In genomic region chr9:35945341-35946018, GRCh38 we compare ENCODE assay signal across 9 cellular contexts. TPM values are rescaled to one million over a fixed set of nuclear protein-coding genes. Genes with fewer than 3 reads are reported as not detected.
DNase-seq lines count a peak whose midpoint lies in the region; ATAC-seq, FAIRE-seq and TF ChIP-seq lines count a peak whose summit lies in the region.
"Had no signal": no experiment of that assay in that cellular context is flagged by ENCODE, and none has a peak within 500 bp of the region (broad histone marks: within the 10 kb centered on the region; RNA-seq: fewer than 3 reads in every experiment).

No MANE protein-coding gene starts in this region.

- H4K91ac ChIP-seq in IMR-90 (ENCODE audit: insufficient read depth, low read depth, low read length): peak overlapping the region; percentile 95

- peak overlapping the region; percentile 69 for H2BK5ac ChIP-seq in IMR-90 (ENCODE audit: low read depth, low read length, poor library complexity, severe bottlenecking)

- H3K9me3 ChIP-seq in IMR-90 (ENCODE audit: control insufficient read depth, insufficient read depth, low read length) (no peaks in the 10 kb centered on the region), osteoblast (ENCODE audit: low read depth, low read length) (no peaks in the 10 kb centered on the region), thyroid gland (no peaks in the 10 kb centered on the region)

- peak overlapping the region; percentile 74 for H2BK20ac ChIP-seq in IMR-90 (ENCODE audit: low read depth, low read length)

- no CpG with 5 or more reads among the region's 10 CpGs for WGBS in IMR-90 (ENCODE audit: extremely low coverage in 2 of 2, insufficient read length in 1 of 2), 2 experiments
- 27 to 28% methylated on average over 10 of the region's 10 CpGs for WGBS in thyroid gland, 2 donors

- H3K4me1 Mint-ChIP-seq in activated T-helper 17 cell treated with anti-CD3 and anti-CD28 coated beads, Interleukin-2, amount 50 U/mL, for 72 hours: peaks cover 28% of the 10 kb centered on the region

- H3K4me1 ChIP-seq in IMR-90 (ENCODE audit: control insufficient read depth, insufficient read depth, low read length) (peaks cover 9% of the 10 kb centered on the region), osteoblast (ENCODE audit: insufficient read depth, low read length) (peaks cover 5% of the 10 kb centered on the region), thyroid gland (peaks cover 14 to 44% of the 10 kb centered on the region in 2 donors)

- TF ChIP-seq CTCF in IMR-90 (conservative IDR thresholded peaks at IDR 0.05; ENCODE audit: low read depth, low read length) (peak; percentile 90), foreskin fibroblast (IDR thresholded peaks at IDR 0.05; ENCODE audit: low read depth, low read length) (peak; percentile 94), osteoblast (IDR thresholded peaks at IDR 0.05; ENCODE audit: extremely low read depth, low read depth, low read length) (peak; percentile 97), thyroid gland (IDR thresholded peaks at IDR 0.05) (peak; percentile 54 to 93 (median 80))

- no peaks in the 10 kb centered on the region for H3K9me3 Mint-ChIP-seq in activated T-helper 17 cell treated with anti-CD3 and anti-CD28 coated beads, Interleukin-2, amount 50 U/mL, for 72 hours

- H3K27ac ChIP-seq in IMR-90 (ENCODE audit: insufficient read depth, low read length): peak overlapping the region; percentile 39
- peak overlapping the region; percentile 15 for H3K27ac ChIP-seq in osteoblast (ENCODE audit: low read depth, low read length)
- peak overlapping the region; percentile 2 to 59 (median 45) for H3K27ac ChIP-seq in thyroid gland

- peak overlapping the region; percentile 78 for H2AK9ac ChIP-seq in IMR-90 (replicated peaks; ENCODE audit: low read depth, low read length, poor library complexity)

- no peaks in the 10 kb centered on the region for H3K27me3 Mint-ChIP-seq in activated T-helper 17 cell treated with anti-CD3 and anti-CD28 coated beads, Interleukin-2, amount 50 U/mL, for 72 hours

- BruUV-seq in IMR-90 (replicated peaks; lab: Mats Ljungman, UMichigan): no TSS peak

- H2AFZ ChIP-seq in IMR-90 (replicated peaks; ENCODE audit: low read length, poor library complexity) (peak overlapping the region; percentile 80), osteoblast (ENCODE audit: low read length) (peak overlapping the region; percentile 31)

- peak overlapping the region; percentile 29 for H3K4me3 Mint-ChIP-seq in activated T-helper 17 cell treated with anti-CD3 and anti-CD28 coated beads, Interleukin-2, amount 50 U/mL, for 72 hours

- H3K9me1 ChIP-seq in IMR-90 (ENCODE audit: insufficient read depth, low read length): peaks cover 12% of the 10 kb centered on the region

- H3K36me3 ChIP-seq in IMR-90 (ENCODE audit: control insufficient read depth, insufficient read depth, low read length) (no peaks in the 10 kb centered on the region), osteoblast (ENCODE audit: insufficient read depth, low read length) (no peaks in the 10 kb centered on the region), thyroid gland (no peaks in the 10 kb centered on the region)

- H3K4me2 ChIP-seq in IMR-90 (ENCODE audit: low read depth, low read length) (peak overlapping the region; percentile 31; the same call in 1 of the 2 replicates), osteoblast (ENCODE audit: insufficient read depth, low read length) (peak overlapping the region; percentile 35)

- H3K27me3 ChIP-seq in IMR-90 (ENCODE audit: control insufficient read depth, insufficient read depth, low read length): no peaks in the 10 kb centered on the region
- no peaks in the 10 kb centered on the region for H3K27me3 ChIP-seq in osteoblast (ENCODE audit: insufficient read depth, low read length)
- H3K27me3 ChIP-seq in thyroid gland: no peaks in the 10 kb centered on the region

- peak overlapping the region; percentile 96 to 99 for H4K8ac ChIP-seq in IMR-90 (ENCODE audit: low read depth in 2 of 2, low read length in 2 of 2)

- POLR2A ChIA-PET in IMR-90 (lab: Charles Lee; ENCODE audit: unreplicated experiment): interaction anchor here (1.0 kb wide), 1 partner anchor 42 kb away, joined by 4 read pairs; no protein-coding TSS in a partner anchor

- H3K27ac Mint-ChIP-seq in activated T-helper 17 cell treated with anti-CD3 and anti-CD28 coated beads, Interleukin-2, amount 50 U/mL, for 72 hours: peak overlapping the region; percentile 6

- dilution Hi-C loops in IMR-90 (cut with HindIII; ENCODE audit: low sequenced_read_pairs, unreplicated experiment): no loop called here

- peak overlapping the region; percentile 80 for H3K18ac ChIP-seq in IMR-90 (ENCODE audit: low read depth, low read length)

- H3K56ac ChIP-seq in IMR-90 (ENCODE audit: extremely low read depth, insufficient read depth, low read length): peak overlapping the region; percentile 30; the same call in 1 of the 2 replicates

- peak; percentile 71 for FAIRE-seq in RCC 7860 (lab: Jason Lieb, UNC)

- no peaks in the 10 kb centered on the region for H3K36me3 Mint-ChIP-seq in activated T-helper 17 cell treated with anti-CD3 and anti-CD28 coated beads, Interleukin-2, amount 50 U/mL, for 72 hours (ENCODE audit: low read depth)

- H3K79me1 ChIP-seq in IMR-90 (ENCODE audit: low read depth in 1 of 2, low read length in 2 of 2): no peaks in the 10 kb centered on the region; a peak in 1 of 4 replicates

- H3K4me3 ChIP-seq in IMR-90 (ENCODE audit: insufficient read depth, low read depth, low read length): no peak overlapping the region; the same call in 1 of the 2 replicates
- peak overlapping the region in 1 of 2 donors; percentile 30 for H3K4me3 ChIP-seq in foreskin fibroblast (ENCODE audit: low read depth in 1 of 2, low read length in 2 of 2)
- H3K4me3 ChIP-seq in osteoblast (ENCODE audit: insufficient read depth, low read length): no peak overlapping the region
- H3K4me3 ChIP-seq in thyroid gland (replicated peaks in 1 of 3): no peak overlapping the region

- intact Hi-C loops in IMR-90 (cut with micrococcal nuclease) (loop anchor here (1.0 kb wide), 3 partner anchors 42 to 155 kb away; no protein-coding TSS in a partner anchor), thyroid gland (cut with DNase I) (no loop called here)

- TF ChIP-seq POLR2A in IMR-90 (IDR thresholded peaks at IDR 0.05; ENCODE audit: low read depth, low read length) (no peak), thyroid gland (IDR thresholded peaks at IDR 0.05) (no peak)

- peak; percentile 84 for TF ChIP-seq RAD21 in IMR-90 (IDR thresholded peaks at IDR 0.05; ENCODE audit: low read length)

- in situ Hi-C loops in IMR-90 (cut with MboI; ENCODE audit: low sequenced_read_pairs): loop anchor here (5.0 to 10.0 kb wide), 2 partner anchors 43 to 61 kb away; no protein-coding TSS in a partner anchor

- 0 out of 2 replicates have a peak overlapping the region, but pooled peaks have one; percentile 17 for H3K23ac ChIP-seq in IMR-90 (ENCODE audit: low read depth, low read length)

- H3K4ac ChIP-seq in IMR-90 (ENCODE audit: low read depth, low read length): peak overlapping the region; percentile 94

- peak overlapping the region; percentile 85 for H3K14ac ChIP-seq in IMR-90 (replicated peaks; ENCODE audit: low read depth, low read length)

- peak; percentile 90 for ATAC-seq in IMR-90 (ENCODE audit: low read depth)
- ATAC-seq in activated T-helper 17 cell treated with anti-CD3 and anti-CD28 coated beads, Interleukin-2, amount 50 U/mL, for 72 hours (replicated peaks): peak; percentile 66

- H4K5ac ChIP-seq in IMR-90 (ENCODE audit: low read depth, low read length): peak overlapping the region; percentile 96

- H2BK120ac ChIP-seq in IMR-90 (ENCODE audit: low read depth, low read length): peak overlapping the region; percentile 87

- peak overlapping the region; percentile 96 for H2AK5ac ChIP-seq in IMR-90 (ENCODE audit: low read depth, low read length)

- H3K9ac ChIP-seq in IMR-90 (ENCODE audit: low read depth, low read length): no peak overlapping the region

- DNase-seq in DMS 273 (lab: John Stamatoyannopoulos, UW; ENCODE audit: unreplicated experiment) (peak; percentile 93), IMR-90 (peak; percentile 85), RCC 7860 (ENCODE audit: low spot score) (peak; percentile 79), foreskin fibroblast (peak; percentile 74 to 93), osteoblast (ENCODE audit: insufficient read length, low spot score, missing footprints) (no peak), thyroid gland (peak; percentile 82 to 90), mesenteric fat pad (ENCODE audit: low spot score) (no peak)

- no peaks in the 10 kb centered on the region for H3K79me2 ChIP-seq in osteoblast (ENCODE audit: insufficient read depth, low read length)

- peak overlapping the region; percentile 64; the same call in 2 of the 3 replicates for H2BK15ac ChIP-seq in IMR-90 (ENCODE audit: low read depth, low read length)

- H4K20me1 ChIP-seq in IMR-90 (ENCODE audit: insufficient read depth, low read length) (no peaks in the 10 kb centered on the region), osteoblast (ENCODE audit: insufficient read depth, low read length) (no peaks in the 10 kb centered on the region)

- CTCF ChIA-PET in IMR-90 (lab: Yijun Ruan, JAX): interaction anchor here (0.6 to 2.7 kb wide), 14 partner anchors 10 to 157 kb away, joined by 3 to 21 read pairs (median 4); partner anchors contain the start of genes HRCT1 and SPAG8

TF ChIP-seq in IMR-90, 13 proteins besides CTCF, POLR2A, EP300 and RAD21 (continues in another document):
- TF ChIP-seq SMC3 (IDR thresholded peaks at IDR 0.05; ENCODE audit: low read depth, low read length) (peak; percentile 92), BHLHE40 (IDR thresholded peaks at IDR 0.05; ENCODE audit: low read depth, low read length) (peak; percentile 28; the same call in 1 of the 2 replicates)

RNA-seq across cellular contexts. Expression of gene OR2S2, which starts 12.5 kb away (rescaled TPM):
- total RNA-seq in IMR-90 (2012; rRNA removed) (0.56 and 0.90 TPM in 2 replicates), osteoblast (under 0.01 TPM in 2 replicates), thyroid gland (not detected), mesenteric fat pad (not detected)
- polyA plus RNA-seq in IMR-90 (2012; rRNA removed): 0.20 and 0.46 TPM in 2 replicates
- 0.32 TPM in 2 replicates for polyA plus RNA-seq in IMR-90 (2012; cell fraction: cytosol; rRNA removed)
- 0.72 and 1.7 TPM in 2 replicates for polyA plus RNA-seq in IMR-90 (2012; cell fraction: nucleus; rRNA removed; ENCODE audit: low replicate concordance)
- not detected for total RNA-seq in activated T-helper 17 cell treated with anti-CD3 and anti-CD28 coated beads, Interleukin-2, amount 50 U/mL, for 72 hours
- polyA plus RNA-seq: esophagus had no signal

RNA-seq across cellular contexts. Expression of gene SPAAR, which starts 36.2 kb away (rescaled TPM):
- total RNA-seq in IMR-90 (2012; rRNA removed) (0.18 and 0.28 TPM in 2 replicates), osteoblast (0.29 and 0.72 TPM in 2 replicates), thyroid gland (1 to 10 TPM; 2.1 to 8.1 (median 3.6) TPM), mesenteric fat pad (25.3 TPM)
- polyA plus RNA-seq in IMR-90 (2012; rRNA removed): 0.24 and 0.32 TPM in 2 replicates
- polyA plus RNA-seq in IMR-90 (2012; cell fraction: cytosol; rRNA removed): 0.23 TPM in 2 replicates
- 0.59 and 0.69 TPM in 2 replicates for polyA plus RNA-seq in IMR-90 (2012; cell fraction: nucleus; rRNA removed; ENCODE audit: low replicate concordance)
- not detected for total RNA-seq in activated T-helper 17 cell treated with anti-CD3 and anti-CD28 coated beads, Interleukin-2, amount 50 U/mL, for 72 hours

RNA-seq across cellular contexts. Expression of gene HRCT1, which starts 39.5 kb away (rescaled TPM):
- total RNA-seq in IMR-90 (2012; rRNA removed): 1.1 and 1.7 TPM in 2 replicates
- polyA plus RNA-seq in IMR-90 (2012; rRNA removed): 3.9 and 4.4 TPM in 2 replicates
- polyA plus RNA-seq in IMR-90 (2012; cell fraction: cytosol; rRNA removed): 3.5 and 3.6 TPM in 2 replicates
- polyA plus RNA-seq in IMR-90 (2012; cell fraction: nucleus; rRNA removed; ENCODE audit: low replicate concordance): 1.0 and 1.6 TPM in 2 replicates
- not detected for total RNA-seq in activated T-helper 17 cell treated with anti-CD3 and anti-CD28 coated beads, Interleukin-2, amount 50 U/mL, for 72 hours
- 1.8 and 5.1 TPM in 2 replicates for total RNA-seq in osteoblast
- 10 to 100 TPM in 1 of 4 donors, 1 to 10 TPM in 2, under 1 TPM in 1; 0.81 to 11.8 (median 3.3) TPM for total RNA-seq in thyroid gland
- 5.2 TPM for total RNA-seq in mesenteric fat pad

Comparison
In these comparisons a context has a peak if more than half of its experiments do, and no peak if none do; other contexts are left out.
1. DNase-seq: peak in DMS 273 (single experiment), IMR-90 (single experiment), RCC 7860 (single experiment), foreskin fibroblast (2 of 2) and thyroid gland (2 of 2); none in osteoblast (single experiment) and mesenteric fat pad (single experiment).
2. Peak in every context shown above with its lines, with median percentiles within 50 percentile points of each other: H3K27ac ChIP-seq and CTCF ChIP-seq.